8 cellular contexts compared by ENCODE assay signal in the genomic region with DNA sequence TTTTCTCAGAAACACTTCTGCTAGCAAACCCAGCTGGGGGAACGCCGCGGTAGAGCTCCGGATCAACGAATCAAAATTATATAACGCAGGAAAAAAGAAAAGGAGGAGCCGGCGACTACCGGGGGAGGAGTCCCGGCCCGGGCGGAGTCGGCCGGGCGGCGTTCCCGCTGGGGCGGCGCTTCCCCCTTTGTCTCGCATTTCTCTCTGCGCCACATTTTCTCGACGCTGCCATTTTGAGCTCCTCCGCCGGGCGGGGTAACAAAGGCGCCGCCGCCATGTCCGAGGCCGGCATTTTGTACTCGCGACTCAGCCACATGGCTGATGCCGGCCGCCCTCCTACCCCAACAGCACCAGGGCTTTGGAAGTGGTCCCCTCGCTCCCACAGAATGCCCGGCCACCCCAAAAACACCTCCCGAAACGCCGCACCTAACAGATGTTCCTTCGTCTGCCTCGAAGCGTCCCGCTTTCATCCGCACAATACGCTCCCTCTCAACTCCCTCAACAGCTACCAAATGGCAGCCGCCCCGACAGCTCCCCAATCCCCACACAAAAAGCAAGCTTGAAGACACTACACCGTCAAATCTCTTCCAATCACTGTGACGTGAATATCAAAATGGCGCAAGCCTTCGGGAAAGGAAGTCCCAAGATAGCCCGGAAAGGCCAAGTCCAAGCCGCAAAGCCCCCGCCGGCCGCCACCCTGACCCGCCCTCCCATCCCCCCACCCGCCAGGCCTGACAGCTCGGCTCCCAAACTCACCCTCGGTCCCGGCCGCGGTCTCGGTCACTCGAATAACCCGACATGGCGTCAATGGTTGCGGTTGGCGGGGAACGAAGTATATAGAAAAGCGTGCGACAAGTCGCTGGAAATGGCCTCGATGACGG. TPM values are rescaled to one million over a fixed set of nuclear protein-coding genes. Genes with fewer than 3 reads are reported as not detected.
DNase-seq lines count a peak whose midpoint lies in the region; ATAC-seq and TF ChIP-seq lines count a peak whose summit lies in the region.

No MANE protein-coding gene starts in this region.

- H3K9me1 ChIP-seq in IMR-90 (ENCODE audit: insufficient read depth, low read length), result peaks cover 7% of the 10 kb centered on the region

- peak overlapping the region; percentile 99 for H3K23ac ChIP-seq in IMR-90 (ENCODE audit: low read depth, low read length)

- peak; percentile 87 for DNase-seq in GM13976 (ENCODE audit: low spot score)
- peak; percentile 82 for DNase-seq in IMR-90
- peak; percentile 94 for DNase-seq in OCI-M1 (lab: John Stamatoyannopoulos, UW)
- DNase-seq in activated T-cell treated with anti-CD3 and anti-CD28 coated beads for 48 hours (ENCODE audit: low read depth), result peak; percentile 76
- DNase-seq in epithelial cell of prostate (ENCODE audit: low read depth, low spot score), result no peak
- peak; percentile 93 to 94 (median 94) for DNase-seq in mucosa of descending colon
- DNase-seq in stimulated activated CD8-positive, alpha-beta memory T cell treated with anti-CD3 and anti-CD28 coated beads, Interleukin-2, amount 100 ng/mL, for 1 hour (ENCODE audit: low read depth in 2 of 2), result peak; percentile 65 to 75

- no peak overlapping the region; the same call in 2 of the 3 replicates for H2BK15ac ChIP-seq in IMR-90 (ENCODE audit: low read depth, low read length)

- TF ChIP-seq CTCF in GM13976 (IDR thresholded peaks at IDR 0.05; ENCODE audit: borderline replicate concordance, control extremely low read depth, extremely low read depth, insufficient read depth, missing control alignments) (no peak), IMR-90 (conservative IDR thresholded peaks at IDR 0.05; ENCODE audit: low read depth, low read length) (no peak), mucosa of descending colon (IDR thresholded peaks at IDR 0.05) (no peak)

- TF ChIP-seq RAD21 in IMR-90 (IDR thresholded peaks at IDR 0.05; ENCODE audit: low read length), result no peak

- peak overlapping the region; percentile 90; the same call in 1 of the 2 replicates for H3K4me2 ChIP-seq in IMR-90 (ENCODE audit: low read depth, low read length)

- H3K9me3 ChIP-seq in IMR-90 (ENCODE audit: control insufficient read depth, insufficient read depth, low read length) (no peaks in the 10 kb centered on the region), mucosa of descending colon (no peaks in the 10 kb centered on the region)

- dilution Hi-C loops in IMR-90 (cut with HindIII; ENCODE audit: low sequenced_read_pairs, unreplicated experiment), result no loop called here

- H2BK120ac ChIP-seq in IMR-90 (ENCODE audit: low read depth, low read length), result peak overlapping the region; percentile 61

- H2BK20ac ChIP-seq in IMR-90 (ENCODE audit: low read depth, low read length), result no peak overlapping the region

- peak overlapping the region; percentile 100 for H2AK9ac ChIP-seq in IMR-90 (replicated peaks; ENCODE audit: low read depth, low read length, poor library complexity)

- H3K4me3 ChIP-seq in IMR-90 (ENCODE audit: insufficient read depth, low read depth, low read length) (peak overlapping the region; percentile 93), mucosa of descending colon (peak overlapping the region; percentile 99)

- peak overlapping the region; percentile 98 for H2AK5ac ChIP-seq in IMR-90 (ENCODE audit: low read depth, low read length)

- H3K4ac ChIP-seq in IMR-90 (ENCODE audit: low read depth, low read length), result peak overlapping the region; percentile 99

- H3K56ac ChIP-seq in IMR-90 (ENCODE audit: extremely low read depth, insufficient read depth, low read length), result peak overlapping the region; percentile 98

- H3K27ac ChIP-seq in IMR-90 (ENCODE audit: insufficient read depth, low read length), result peak overlapping the region; percentile 92
- peak overlapping the region; percentile 97 for H3K27ac ChIP-seq in epithelial cell of prostate

- in situ Hi-C loops in GM13976 (cut with MboI; ENCODE audit: low sequenced_read_pairs, unreplicated experiment) (no loop called here), IMR-90 (cut with MboI; ENCODE audit: low sequenced_read_pairs) (no loop called here)

- peak overlapping the region; percentile 99 for H3K14ac ChIP-seq in IMR-90 (replicated peaks; ENCODE audit: low read depth, low read length)

- H4K8ac ChIP-seq in IMR-90 (ENCODE audit: low read depth in 2 of 2, low read length in 2 of 2), result peak overlapping the region; percentile 93 to 98

- peak overlapping the region; percentile 93 for H2BK5ac ChIP-seq in IMR-90 (ENCODE audit: low read depth, low read length, poor library complexity, severe bottlenecking)

- WGBS in IMR-90 (ENCODE audit: extremely low coverage in 2 of 2, insufficient read length in 1 of 2), 2 experiments, result 0% methylated on average over 56 of the region's 76 CpGs; no CpG with 5 or more reads in 1 of the 2 experiments

- H3K27me3 ChIP-seq in IMR-90 (ENCODE audit: control insufficient read depth, insufficient read depth, low read length), result no peaks in the 10 kb centered on the region

- no TSS peak for BruUV-seq in IMR-90 (replicated peaks; lab: Mats Ljungman, UMichigan)

- peaks cover 2% of the 10 kb centered on the region; the same call in 1 of the 2 replicates for H3K4me1 ChIP-seq in IMR-90 (ENCODE audit: control insufficient read depth, insufficient read depth, low read length)
- H3K4me1 ChIP-seq in mucosa of descending colon (ENCODE audit: low read depth), result peaks cover 33% of the 10 kb centered on the region

- peak overlapping the region; percentile 91 for H2AFZ ChIP-seq in IMR-90 (replicated peaks; ENCODE audit: low read length, poor library complexity)

- H3K9ac ChIP-seq in IMR-90 (ENCODE audit: low read depth, low read length), result peak overlapping the region; percentile 94

- ATAC-seq in IMR-90 (ENCODE audit: low read depth) (peak; percentile 42), mucosa of descending colon (peak; percentile 66), HG03565 (IDR thresholded peaks at IDR 0.05; ENCODE audit: unreplicated experiment) (no peak)

- H3K18ac ChIP-seq in IMR-90 (ENCODE audit: low read depth, low read length), result peak overlapping the region; percentile 88

- POLR2A ChIA-PET in IMR-90 (lab: Charles Lee; ENCODE audit: unreplicated experiment), result interaction anchor here (0.6 to 1.2 kb wide), 8 partner anchors 9 to 236 kb away, joined by 3 to 7 read pairs (median 3); a partner anchor contains a TSS

- peak overlapping the region; percentile 98 for H4K91ac ChIP-seq in IMR-90 (ENCODE audit: insufficient read depth, low read depth, low read length)

- peak overlapping the region; percentile 77 for H4K5ac ChIP-seq in IMR-90 (ENCODE audit: low read depth, low read length)

- CTCF ChIA-PET in IMR-90 (lab: Yijun Ruan, JAX), result no interaction called here

- H3K36me3 ChIP-seq in IMR-90 (ENCODE audit: control insufficient read depth, insufficient read depth, low read length), result peaks cover 46% of the 10 kb centered on the region
- peaks cover 39% of the 10 kb centered on the region for H3K36me3 ChIP-seq in mucosa of descending colon (ENCODE audit: low read depth)

- intact Hi-C loops in IMR-90 (cut with micrococcal nuclease) (no loop called here), mucosa of descending colon (cut with DNase I, micrococcal nuclease) (no loop called here)

- no peak for TF ChIP-seq POLR2A in IMR-90 (IDR thresholded peaks at IDR 0.05; ENCODE audit: low read depth, low read length)

- peaks cover 79% of the 10 kb centered on the region for H4K20me1 ChIP-seq in IMR-90 (ENCODE audit: insufficient read depth, low read length)

- H3K79me1 ChIP-seq in IMR-90 (ENCODE audit: low read depth in 1 of 2, low read length in 2 of 2), result peaks cover 26 to 67% of the 10 kb centered on the region in 2 experiments

TF ChIP-seq in IMR-90, 13 proteins besides CTCF, POLR2A, EP300 and RAD21:
- TF ChIP-seq MXI1 (IDR thresholded peaks at IDR 0.05; ENCODE audit: borderline replicate concordance, low read depth, low read length) (peak; percentile 60; the same call in 1 of the 2 replicates), CHD1 (IDR thresholded peaks at IDR 0.05; ENCODE audit: low read depth, low read length) (peak; percentile 97), MAFK (IDR thresholded peaks at IDR 0.05; ENCODE audit: low read depth, low read length) (no peak)

RNA-seq across cellular contexts. Expression of a gene that starts 0.5 kb away (rescaled TPM):
- total RNA-seq in IMR-90 (2012; rRNA removed) (253 and 330 TPM in 2 replicates), mucosa of descending colon (100 to 1,000 TPM; 464 to 736 (median 551) TPM)
- 781 and 848 TPM in 2 replicates for polyA plus RNA-seq in IMR-90 (2012; rRNA removed)
- polyA plus RNA-seq in IMR-90 (2012; cell fraction: cytosol; rRNA removed), result 975 and 1,133 TPM in 2 replicates
- polyA plus RNA-seq in IMR-90 (2012; cell fraction: nucleus; rRNA removed; ENCODE audit: low replicate concordance), result 2,426 and 5,868 TPM in 2 replicates

RNA-seq across cellular contexts. Expression of a gene that starts 1.2 kb away (rescaled TPM):
- total RNA-seq in IMR-90 (2012; rRNA removed) (6.1 and 13.3 TPM in 2 replicates), mucosa of descending colon (10 to 100 TPM; 37.1 to 50.8 (median 43.3) TPM)
- polyA plus RNA-seq in IMR-90 (2012; rRNA removed), result 12.4 and 13.6 TPM in 2 replicates
- 1.8 and 2.2 TPM in 2 replicates for polyA plus RNA-seq in IMR-90 (2012; cell fraction: cytosol; rRNA removed)
- polyA plus RNA-seq in IMR-90 (2012; cell fraction: nucleus; rRNA removed; ENCODE audit: low replicate concordance), result 8.1 and 70.7 TPM in 2 replicates

RNA-seq across cellular contexts. Expression of a gene that starts 8.7 kb away (rescaled TPM):
- 7.0 and 9.2 TPM in 2 replicates for total RNA-seq in IMR-90 (2012; rRNA removed)
- 6.6 and 7.7 TPM in 2 replicates for polyA plus RNA-seq in IMR-90 (2012; rRNA removed)
- polyA plus RNA-seq in IMR-90 (2012; cell fraction: cytosol; rRNA removed), result 1.7 and 3.1 TPM in 2 replicates
- 5.9 and 26.6 TPM in 2 replicates for polyA plus RNA-seq in IMR-90 (2012; cell fraction: nucleus; rRNA removed; ENCODE audit: low replicate concordance)
- 10 to 100 TPM; 10.8 to 13.5 (median 11.8) TPM for total RNA-seq in mucosa of descending colon

RNA-seq across cellular contexts. Expression of a gene that starts 56.6 kb away (rescaled TPM):
- 0.36 and 0.56 TPM in 2 replicates for total RNA-seq in IMR-90 (2012; rRNA removed)
- polyA plus RNA-seq in IMR-90 (2012; rRNA removed), result 0.23 and 0.44 TPM in 2 replicates
- 0.05 and 1.2 TPM in 2 replicates for polyA plus RNA-seq in IMR-90 (2012; cell fraction: cytosol; rRNA removed)
- 0.18 and 0.78 TPM in 2 replicates for polyA plus RNA-seq in IMR-90 (2012; cell fraction: nucleus; rRNA removed; ENCODE audit: low replicate concordance)
- total RNA-seq in mucosa of descending colon, result 1 to 10 TPM; 4.4 to 4.6 (median 4.6) TPM
